Comparison of ENCODE assay signal across 1 cellular context in the genomic region with DNA sequence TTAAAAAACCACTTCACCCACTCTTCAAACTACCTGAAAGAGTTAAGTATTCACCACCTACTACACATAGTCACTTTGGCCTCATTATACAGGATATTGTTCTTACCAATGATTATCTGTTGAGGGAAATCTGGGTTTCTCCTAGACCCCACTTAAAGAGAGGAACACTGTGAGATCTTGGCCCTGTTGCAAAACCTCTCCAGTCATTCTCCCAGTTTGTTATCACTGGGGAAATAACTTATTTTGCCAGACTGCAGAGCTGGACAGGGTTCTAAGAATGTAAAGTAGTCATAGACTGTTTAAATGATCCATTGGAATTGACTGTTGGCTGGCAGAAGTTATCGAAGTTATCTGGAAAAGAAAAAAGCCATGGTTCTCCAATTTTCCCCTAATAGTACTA.
TF ChIP-seq lines count a peak whose summit lies in the region.

No MANE protein-coding gene starts in this region.

TF ChIP-seq in A549, 52 proteins besides CTCF, POLR2A, EP300 and RAD21 (continued from another document):
- TF ChIP-seq, protein P1, sequence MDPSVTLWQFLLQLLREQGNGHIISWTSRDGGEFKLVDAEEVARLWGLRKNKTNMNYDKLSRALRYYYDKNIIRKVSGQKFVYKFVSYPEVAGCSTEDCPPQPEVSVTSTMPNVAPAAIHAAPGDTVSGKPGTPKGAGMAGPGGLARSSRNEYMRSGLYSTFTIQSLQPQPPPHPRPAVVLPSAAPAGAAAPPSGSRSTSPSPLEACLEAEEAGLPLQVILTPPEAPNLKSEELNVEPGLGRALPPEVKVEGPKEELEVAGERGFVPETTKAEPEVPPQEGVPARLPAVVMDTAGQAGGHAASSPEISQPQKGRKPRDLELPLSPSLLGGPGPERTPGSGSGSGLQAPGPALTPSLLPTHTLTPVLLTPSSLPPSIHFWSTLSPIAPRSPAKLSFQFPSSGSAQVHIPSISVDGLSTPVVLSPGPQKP (IDR thresholded peaks at IDR 0.05; ENCODE audit: low read depth, low read length): no peak
- no peak for TF ChIP-seq ZNF302 (CRISPR knock-in tag; IDR thresholded peaks at IDR 0.05)
- no peak for TF ChIP-seq SMC3 (IDR thresholded peaks at IDR 0.05)
